8 cellular contexts compared by ENCODE assay signal in the genomic region with DNA sequence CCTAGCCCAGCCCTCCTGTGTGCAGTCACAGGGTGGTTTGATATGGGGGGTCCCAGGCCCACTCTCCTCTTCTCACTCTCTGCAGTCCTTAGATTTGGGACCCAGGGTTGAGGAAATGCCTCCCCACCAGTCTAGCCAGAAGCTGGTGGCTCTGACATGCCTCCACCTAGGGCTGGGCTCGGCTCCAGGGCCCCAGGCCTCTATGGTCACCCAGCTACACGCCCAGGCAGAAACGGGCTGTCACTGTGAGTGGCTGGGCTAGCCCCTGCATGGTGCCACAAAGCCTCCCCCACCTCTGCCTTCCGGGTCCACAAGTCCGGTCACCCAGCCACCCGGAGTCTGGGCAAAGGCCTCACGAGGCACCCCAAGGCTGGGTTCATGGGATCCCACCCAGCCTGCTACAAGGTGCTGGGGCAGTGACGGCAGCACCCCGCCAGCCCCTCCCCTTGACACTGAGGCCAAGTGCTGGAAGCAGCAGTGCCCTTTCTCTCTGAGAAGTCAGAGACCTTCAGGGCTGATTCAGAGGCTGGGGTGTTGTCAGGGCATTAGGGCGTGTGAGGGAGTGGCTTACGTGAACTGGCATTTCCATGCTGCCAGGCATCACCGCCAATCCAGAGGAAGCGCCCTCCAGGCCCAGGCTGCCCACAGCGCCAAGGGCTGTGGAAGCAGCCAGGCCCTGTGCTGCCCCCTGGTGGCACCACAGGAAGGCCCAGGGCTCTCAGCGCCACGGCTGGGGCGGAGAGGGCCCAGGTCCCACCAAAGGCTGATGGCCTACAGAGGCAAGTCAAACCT. TPM values are rescaled to one million over a fixed set of nuclear protein-coding genes. Genes with fewer than 3 reads are reported as not detected.
DNase-seq lines count a peak whose midpoint lies in the region; ATAC-seq and TF ChIP-seq lines count a peak whose summit lies in the region.

No MANE protein-coding gene starts in this region.

- H3K27ac ChIP-seq in C4-2B (peak overlapping the region; percentile 88), WERI-Rb-1 (peak overlapping the region; percentile 44), skeletal muscle tissue (ENCODE audit: low read depth, low read length) (peak overlapping the region; percentile 96)

- peaks cover 35% of the 10 kb centered on the region for H3K4me1 ChIP-seq in HAP-1
- H3K4me1 ChIP-seq in skeletal muscle tissue (ENCODE audit: control insufficient read depth in 3 of 3, insufficient read depth in 3 of 3, low read length in 3 of 3) = peaks cover 27 to 43% (median 39%) of the 10 kb centered on the region in 3 donors

- DNase-seq in HAP-1 (ENCODE audit: low spot score in 2 of 2) = peak; percentile 52 to 89
- DNase-seq in NCI-H2171 (lab: John Stamatoyannopoulos, UW) = peak; percentile 73
- DNase-seq in WERI-Rb-1 = peak; percentile 78
- peak; percentile 94 to 96 for DNase-seq in T47D (ENCODE audit: low read depth in 1 of 2, low spot score in 1 of 2)
- peak; percentile 81 for DNase-seq in iPS-NIHi7 (ENCODE audit: extremely low spot score)

- H3K27me3 ChIP-seq in HAP-1 (ENCODE audit: low read depth) = peaks cover 4% of the 10 kb centered on the region; the same call in 1 of the 2 replicates
- H3K27me3 ChIP-seq in WERI-Rb-1 (ENCODE audit: insufficient read depth, low read depth, severe bottlenecking) = no peaks in the 10 kb centered on the region
- H3K27me3 ChIP-seq in skeletal muscle tissue (ENCODE audit: control insufficient read depth in 3 of 3, insufficient read depth in 3 of 3, low read length in 3 of 3) = peaks cover 3 to 7% (median 7%) of the 10 kb centered on the region in 3 donors

- in situ Hi-C loops in HAP-1 (cut with MboI; ENCODE audit: low sequenced_read_pairs) = no loop called here
- in situ Hi-C loops in T47D (cut with HindIII; ENCODE audit: low pct_unique_long_range_greater_than_20kb, low sequenced_read_pairs) = no loop called here

- TF ChIP-seq CTCF in C4-2B (conservative IDR thresholded peaks at IDR 0.05) (peak; percentile 99), WERI-Rb-1 (IDR thresholded peaks at IDR 0.05; ENCODE audit: low read depth, low read length) (peak; percentile 98)

- ATAC-seq in GM21717 (IDR thresholded peaks at IDR 0.05; ENCODE audit: unreplicated experiment) = no peak

- peaks cover 25% of the 10 kb centered on the region for H3K36me3 ChIP-seq in HAP-1 (replicated peaks)
- H3K36me3 ChIP-seq in WERI-Rb-1 = peaks cover 34% of the 10 kb centered on the region
- peaks cover 0 to 4% (median 3%) of the 10 kb centered on the region in 3 donors for H3K36me3 ChIP-seq in skeletal muscle tissue (ENCODE audit: control insufficient read depth in 3 of 3, insufficient read depth in 3 of 3, low read length in 3 of 3)

- H3K9me3 ChIP-seq in HAP-1 = no peaks in the 10 kb centered on the region
- H3K9me3 ChIP-seq in WERI-Rb-1 (ENCODE audit: severe bottlenecking) = no peaks in the 10 kb centered on the region
- H3K9me3 ChIP-seq in skeletal muscle tissue (ENCODE audit: control insufficient read depth in 3 of 3, low read length in 3 of 3) = no peaks in the 10 kb centered on the region

- H3K9ac ChIP-seq in skeletal muscle tissue (ENCODE audit: low read depth in 1 of 3, low read length in 3 of 3) = peak overlapping the region; percentile 66 to 83 (median 73)

- H3K4me3 ChIP-seq in HAP-1 = peak overlapping the region; percentile 68
- peak overlapping the region; percentile 23 for H3K4me3 ChIP-seq in WERI-Rb-1 (ENCODE audit: low read depth, low read length)
- peak overlapping the region; percentile 63 to 72 (median 65) for H3K4me3 ChIP-seq in skeletal muscle tissue (ENCODE audit: low read length in 3 of 3)

RNA-seq across cellular contexts. Expression of gene PITPNM1, which starts 0.6 kb away (rescaled TPM):
- total RNA-seq in skeletal muscle tissue = 5.7 TPM

RNA-seq across cellular contexts. Expression of gene CDK2AP2, which starts 2.2 kb away (rescaled TPM):
- 2.6 TPM for total RNA-seq in skeletal muscle tissue

RNA-seq across cellular contexts. Expression of gene CABP2, which starts 17.4 kb away (rescaled TPM):
- total RNA-seq in skeletal muscle tissue = not detected

RNA-seq across cellular contexts. Expression of gene AIP, which starts 23.0 kb away (rescaled TPM):
- total RNA-seq in skeletal muscle tissue = 84.5 TPM

RNA-seq across cellular contexts. Expression of gene TMEM134, which starts 36.8 kb away (rescaled TPM):
- 17.2 TPM for total RNA-seq in skeletal muscle tissue

Comparison
In these comparisons a context has a peak if more than half of its experiments do, and no peak if none do; other contexts are left out.
1. H3K27ac ChIP-seq: peak in every context shown above with its lines; median percentile 96 in skeletal muscle tissue; 88 in C4-2B; 44 in WERI-Rb-1.